ENCODE assay signal across 8 cellular contexts in the genomic region with DNA sequence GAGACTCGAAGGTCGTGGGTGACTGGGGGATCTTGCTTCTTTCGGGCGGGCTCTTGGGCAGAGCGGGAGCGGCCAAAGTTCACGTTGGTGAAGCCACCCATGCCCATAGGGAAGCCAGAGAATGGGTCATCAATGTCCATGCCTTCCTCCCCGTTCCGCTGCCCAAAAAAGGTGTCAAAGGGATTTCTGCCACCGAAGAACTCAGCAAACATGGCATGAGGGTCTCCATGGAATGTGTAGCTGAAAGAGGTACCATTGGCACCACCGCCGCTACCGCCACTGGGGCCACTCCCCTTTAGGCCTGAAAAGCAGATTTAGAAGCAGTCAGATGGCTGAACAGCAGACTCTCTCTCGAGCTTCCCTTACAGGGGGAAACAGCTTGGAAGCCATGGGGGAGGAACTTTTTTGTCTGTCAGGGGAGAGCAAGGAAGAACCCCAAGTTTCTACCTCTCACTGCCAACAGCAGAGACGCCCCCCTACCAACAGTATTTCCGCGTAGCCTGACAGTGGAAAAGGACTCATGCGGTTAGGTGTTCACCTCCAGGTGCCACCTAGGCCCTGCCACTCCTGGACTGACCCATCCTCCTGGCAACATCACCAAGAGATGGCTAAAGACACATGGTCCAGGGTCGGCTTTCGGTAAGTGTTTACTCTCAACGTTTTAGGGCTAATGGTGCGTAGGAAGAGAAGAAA. TPM values are rescaled to one million over a fixed set of nuclear protein-coding genes. Genes with fewer than 3 reads are reported as not detected.
DNase-seq lines count a peak whose midpoint lies in the region; ATAC-seq and TF ChIP-seq lines count a peak whose summit lies in the region.

No MANE protein-coding gene starts in this region.

- CTCF ChIA-PET in AG04449 (lab: Yijun Ruan, JAX) = interaction anchor here (1.4 to 2.0 kb wide), 2 partner anchors 12 to 31 kb away, joined by 3 to 13 read pairs; no protein-coding TSS in a partner anchor

- peak overlapping the region; percentile 97 for H3K56ac ChIP-seq in mesendoderm (ENCODE audit: low read length)

- H2AK5ac ChIP-seq in mesendoderm (ENCODE audit: low read length) = no peak overlapping the region

- peak overlapping the region; percentile 52 to 97 (median 96) for H3K27ac Mint-ChIP-seq in brain

- H3K27me3 ChIP-seq in HUES48 (ENCODE audit: control insufficient read depth, insufficient read depth, low read length) = no peaks in the 10 kb centered on the region
- H3K27me3 ChIP-seq in mesendoderm (ENCODE audit: insufficient read depth, low read length, poor library complexity) = no peaks in the 10 kb centered on the region

- H3K36me3 ChIP-seq in HUES48 (ENCODE audit: control insufficient read depth, insufficient read depth, low read length) (peaks cover 29% of the 10 kb centered on the region), mesendoderm (ENCODE audit: control insufficient read depth, insufficient read depth, low read length) (peaks cover 17% of the 10 kb centered on the region)

- no peak for TF ChIP-seq CTCF in AG04449 (IDR thresholded peaks at IDR 0.05; ENCODE audit: insufficient read depth, low read length, missing control alignments)
- no peak for TF ChIP-seq CTCF in brain (conservative IDR thresholded peaks at IDR 0.05)

- DNase-seq in AG04449 (ENCODE audit: low read depth, low spot score) (no peak), mesendoderm (no peak), NOMO-1 treated with dmso at 0.1 percent for 144 hours (lab: John Stamatoyannopoulos, UW; ENCODE audit: unreplicated experiment) (no peak), NCI-H187 treated with DMSO at 0.1 percent for 48 hours (lab: John Stamatoyannopoulos, UW) (no peak)

- peaks cover 25% of the 10 kb centered on the region for H3K79me2 ChIP-seq in mesendoderm (ENCODE audit: control insufficient read depth, insufficient read depth, low read length)

- H3K27me3 Mint-ChIP-seq in brain = peaks cover 7% of the 10 kb centered on the region

- no peak overlapping the region for H2BK120ac ChIP-seq in mesendoderm (ENCODE audit: low read depth, low read length)

- H3K79me1 ChIP-seq in mesendoderm (ENCODE audit: low read length) = peaks cover 19% of the 10 kb centered on the region

- no peaks in the 10 kb centered on the region for H3K9me3 ChIP-seq in HUES48 (ENCODE audit: control insufficient read depth, insufficient read depth, low read length)

- peaks cover 0 to 2% (median 0%) of the 10 kb centered on the region in 5 experiments for H3K9me3 Mint-ChIP-seq in brain

- peak overlapping the region; percentile 89 for H3K4me2 ChIP-seq in mesendoderm (ENCODE audit: low read length)

- no peak overlapping the region for H4K5ac ChIP-seq in mesendoderm (ENCODE audit: low read length)

- WGBS in mesendoderm (ENCODE audit: extremely low coverage, insufficient coverage, low lambda C conversion rate) = no CpG with 5 or more reads among the region's 22 CpGs

- peak overlapping the region; percentile 88 to 96 (median 94) for H3K4me3 Mint-ChIP-seq in brain

- peaks cover 38% of the 10 kb centered on the region for H3K36me3 Mint-ChIP-seq in brain

- peaks cover 17% of the 10 kb centered on the region; the same call in 1 of the 2 replicates for H3K4me1 ChIP-seq in HUES48 (ENCODE audit: control insufficient read depth, insufficient read depth, low read length)
- H3K4me1 ChIP-seq in mesendoderm (ENCODE audit: control insufficient read depth, low read depth, low read length) = peaks cover 8% of the 10 kb centered on the region

- no peak overlapping the region for H2BK15ac ChIP-seq in mesendoderm (replicated peaks; ENCODE audit: low read depth)

- no peak overlapping the region for H3K23ac ChIP-seq in mesendoderm (ENCODE audit: low read length)

- POLR2A ChIA-PET in AG04449 (lab: Yijun Ruan, JAX) = interaction anchor here (0.6 to 2.6 kb wide), 7 partner anchors 7 to 47 kb away, joined by 3 to 34 read pairs (median 6); a partner anchor contains a TSS

- peak overlapping the region; percentile 96 for H3K4me3 ChIP-seq in AG04449 (ENCODE audit: low read depth, low read length)
- H3K4me3 ChIP-seq in HUES48 (ENCODE audit: low read depth, low read length) = peak overlapping the region; percentile 94
- H3K4me3 ChIP-seq in mesendoderm (ENCODE audit: low read length) = peak overlapping the region; percentile 87

- H3K9ac ChIP-seq in HUES48 (ENCODE audit: low read depth, low read length) (0 out of 2 replicates have a peak overlapping the region, but pooled peaks have one; percentile 38), mesendoderm (ENCODE audit: low read length) (peak overlapping the region; percentile 99)

- H3K4ac ChIP-seq in mesendoderm (ENCODE audit: low read depth, low read length) = no peak overlapping the region

- peaks cover 43% of the 10 kb centered on the region for H3K4me1 Mint-ChIP-seq in brain

- ATAC-seq in GM18861 (IDR thresholded peaks at IDR 0.05; ENCODE audit: unreplicated experiment) (no peak), HG03139 (IDR thresholded peaks at IDR 0.05; ENCODE audit: unreplicated experiment) (no peak)

- H3K27ac ChIP-seq in HUES48 (ENCODE audit: low read depth, low read length) (no peak overlapping the region), mesendoderm (ENCODE audit: low read depth, low read length) (peak overlapping the region; percentile 45)

- H2BK5ac ChIP-seq in mesendoderm (ENCODE audit: low read length) = no peak overlapping the region

- H3K18ac ChIP-seq in mesendoderm (ENCODE audit: low read length) = no peak overlapping the region

- no peak overlapping the region for H4K8ac ChIP-seq in mesendoderm (ENCODE audit: low read depth, low read length)

RNA-seq across cellular contexts. Expression of a gene that starts 1.3 kb away (rescaled TPM):
- polyA plus RNA-seq in brain (ENCODE audit: insufficient read depth, low read depth, low replicate concordance) = 154 TPM
- 28.6 TPM for polyA plus RNA-seq in mesendoderm (2013, experiment 1 of 2)
- 30.0 TPM for polyA plus RNA-seq in mesendoderm (2013, experiment 2 of 2)

RNA-seq across cellular contexts. Expression of a gene that starts 12.5 kb away (rescaled TPM):
- 627 TPM for polyA plus RNA-seq in brain (ENCODE audit: insufficient read depth, low read depth, low replicate concordance)
- 154 TPM for polyA plus RNA-seq in mesendoderm (2013, experiment 1 of 2)
- polyA plus RNA-seq in mesendoderm (2013, experiment 2 of 2) = 152 TPM

RNA-seq across cellular contexts. Expression of a gene that starts 21.0 kb away (rescaled TPM):
- polyA plus RNA-seq in brain (ENCODE audit: insufficient read depth, low read depth, low replicate concordance) = 137 TPM
- 47.1 TPM for polyA plus RNA-seq in mesendoderm (2013, experiment 1 of 2)
- polyA plus RNA-seq in mesendoderm (2013, experiment 2 of 2) = 46.7 TPM

RNA-seq across cellular contexts. Expression of a gene that starts 41.7 kb away (rescaled TPM):
- polyA plus RNA-seq in brain (ENCODE audit: insufficient read depth, low read depth, low replicate concordance) = 1.5 TPM
- 0.11 TPM for polyA plus RNA-seq in mesendoderm (2013, experiment 1 of 2)
- polyA plus RNA-seq in mesendoderm (2013, experiment 2 of 2) = 0.07 TPM

RNA-seq across cellular contexts. Expression of a gene that starts 55.0 kb away (rescaled TPM):
- polyA plus RNA-seq in brain (ENCODE audit: insufficient read depth, low read depth, low replicate concordance) = 694 TPM
- 158 TPM for polyA plus RNA-seq in mesendoderm (2013, experiment 1 of 2)
- 164 TPM for polyA plus RNA-seq in mesendoderm (2013, experiment 2 of 2)
